ENCODE assay signal across 20 cellular contexts in the genomic region with DNA sequence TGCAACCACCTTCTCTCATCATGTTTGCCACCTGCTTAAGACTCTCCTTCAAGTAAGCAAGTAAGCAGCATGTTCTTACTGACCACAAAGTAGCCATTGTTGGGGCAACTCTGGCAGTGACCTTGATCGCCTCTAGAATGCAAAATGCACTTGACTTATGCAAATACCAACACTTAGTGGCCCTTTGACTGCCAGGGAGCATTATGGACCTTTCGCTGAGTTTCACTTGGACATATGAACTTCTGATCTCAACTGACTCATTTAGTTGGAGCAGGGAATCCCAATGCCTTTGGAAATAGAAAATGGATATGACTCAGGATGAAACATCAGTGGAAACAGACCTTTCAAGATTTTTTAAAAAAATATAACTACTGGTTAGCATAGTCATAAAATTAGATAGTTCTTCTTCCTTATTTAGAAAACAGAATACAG. TPM values are rescaled to one million over a fixed set of nuclear protein-coding genes. Genes with fewer than 3 reads are reported as not detected.
A peak's percentile ranks its signal among the peaks of the same experiment; 100 is the strongest.
DNase-seq lines count a peak whose midpoint lies in the region; ATAC-seq and TF ChIP-seq lines count a peak whose summit lies in the region.
"Had no signal": no experiment of that assay in that cellular context is flagged by ENCODE, and none has a peak within 500 bp of the region (broad histone marks: within the 10 kb centered on the region; RNA-seq: fewer than 3 reads in every experiment).

No MANE protein-coding gene starts in this region.

- no peak for TF ChIP-seq CTCF in AG10803 (conservative IDR thresholded peaks at IDR 0.05; ENCODE audit: low read length)
- no peak for TF ChIP-seq CTCF in cardiac fibroblast (IDR thresholded peaks at IDR 0.05; ENCODE audit: low read depth, low read length)

- DNase-seq in AG10803 (ENCODE audit: low read depth) (peak; percentile 80), HT1080 (ENCODE audit: low read depth) (peak; percentile 91), cardiac fibroblast (ENCODE audit: low read depth in 2 of 2) (peak; percentile 53 to 83), kidney tubule cell (ENCODE audit: low spot score) (peak; percentile 81), iPS-NIHi11 (ENCODE audit: low spot score) (no peak), superior temporal gyrus (ENCODE audit: extremely low spot score) (no peak)
- no peak for DNase-seq in stimulated activated effector memory CD8-positive, alpha-beta T cell treated with anti-CD3 and anti-CD28 coated beads, Interleukin-12 subunit alpha, Interleukin-12 subunit beta, amount 100 ng/mL, for 72 hours (ENCODE audit: low spot score in 2 of 2)
- DNase-seq: activated CD4-positive, alpha-beta T cell treated with anti-CD3 and anti-CD28 coated beads, Interleukin-2, amount 50 U/mL, for 4 hours; activated effector memory CD4-positive, alpha-beta T cell treated with anti-CD3 and anti-CD28 coated beads, Interleukin-2, amount 50 U/mL, for 16 hours; BE2C; caudate nucleus; NCI-H1048; NCI-H446 treated with DMSO at 0.1 percent for 48 hours; stimulated activated CD4-positive, alpha-beta T cell treated with anti-CD3 and anti-CD28 coated beads, Interleukin-1b, Interleukin-23, amount 100 ng/mL, for 48 hours; T-helper 2 cell had no signal

- ATAC-seq in GM18505 (IDR thresholded peaks at IDR 0.05; ENCODE audit: unreplicated experiment): no peak
- no peak for ATAC-seq in stimulated activated effector memory CD8-positive, alpha-beta T cell treated with anti-CD3 and anti-CD28 coated beads, Interleukin-12 subunit alpha, Interleukin-12 subunit beta, amount 100 ng/mL, for 72 hours

- no peak overlapping the region for H3K4me3 ChIP-seq in AG10803 (ENCODE audit: low read length)
- no peak overlapping the region for H3K4me3 ChIP-seq in cardiac fibroblast (replicated peaks in 1 of 2; ENCODE audit: low read depth in 2 of 2, low read length in 2 of 2)
- H3K4me3 ChIP-seq: prostate gland had no signal

- H3K9me3 Mint-ChIP-seq in stimulated activated effector memory CD8-positive, alpha-beta T cell treated with anti-CD3 and anti-CD28 coated beads, Interleukin-12 subunit alpha, Interleukin-12 subunit beta, amount 100 ng/mL, for 72 hours: no peaks in the 10 kb centered on the region

- TF ChIP-seq POLR2A in GM18505 (IDR thresholded peaks at IDR 0.05; ENCODE audit: borderline replicate concordance, extremely low read depth, insufficient read depth, insufficient read length): no peak

- H3K36me3 Mint-ChIP-seq in stimulated activated effector memory CD8-positive, alpha-beta T cell treated with anti-CD3 and anti-CD28 coated beads, Interleukin-12 subunit alpha, Interleukin-12 subunit beta, amount 100 ng/mL, for 72 hours: no peaks in the 10 kb centered on the region

- no peak overlapping the region for H3K27ac Mint-ChIP-seq in stimulated activated effector memory CD8-positive, alpha-beta T cell treated with anti-CD3 and anti-CD28 coated beads, Interleukin-12 subunit alpha, Interleukin-12 subunit beta, amount 100 ng/mL, for 72 hours

- peaks cover 28% of the 10 kb centered on the region for H3K4me1 Mint-ChIP-seq in stimulated activated effector memory CD8-positive, alpha-beta T cell treated with anti-CD3 and anti-CD28 coated beads, Interleukin-12 subunit alpha, Interleukin-12 subunit beta, amount 100 ng/mL, for 72 hours

- H3K4me3 Mint-ChIP-seq in stimulated activated effector memory CD8-positive, alpha-beta T cell treated with anti-CD3 and anti-CD28 coated beads, Interleukin-12 subunit alpha, Interleukin-12 subunit beta, amount 100 ng/mL, for 72 hours: no peak overlapping the region

RNA-seq across cellular contexts. Expression of gene PLA2G5, which starts 6.1 kb away (rescaled TPM):
- total RNA-seq in HT1080 (2014; rRNA removed; shearing (Covaris generic)): not detected in 2 replicates
- polyA plus RNA-seq in HT1080 (2015; cell fraction: cytosol; rRNA removed): not detected in 2 replicates
- polyA plus RNA-seq in HT1080 (2015; cell fraction: nucleus; rRNA removed): not detected in 2 replicates
- total RNA-seq: H1, mononuclear cell, OCI-LY7 had no signal

RNA-seq across cellular contexts. Expression of gene PLA2G2D, which starts 55.5 kb away (rescaled TPM):
- not detected in 2 replicates for total RNA-seq in HT1080 (2014; rRNA removed; shearing (Covaris generic))
- polyA plus RNA-seq in HT1080 (2015; cell fraction: cytosol; rRNA removed): 0.05 and 0.15 TPM in 2 replicates
- polyA plus RNA-seq in HT1080 (2015; cell fraction: nucleus; rRNA removed): 0.08 TPM in 1 of 2 replicates, not detected in the other
- total RNA-seq: H1, mononuclear cell, OCI-LY7, prostate gland had no signal
- polyA plus RNA-seq: H1 had no signal

Comparison
In these comparisons a context has a peak if more than half of its experiments do, and no peak if none do; other contexts are left out.
1. DNase-seq: peak in AG10803 (single experiment), HT1080 (single experiment), cardiac fibroblast (2 of 2) and kidney tubule cell (single experiment); none in iPS-NIHi11 (single experiment), superior temporal gyrus (single experiment) and stimulated activated effector memory CD8-positive, alpha-beta T cell treated with anti-CD3 and anti-CD28 coated beads, Interleukin-12 subunit alpha, Interleukin-12 subunit beta, amount 100 ng/mL, for 72 hours (0 of 2).